Comparison of ENCODE assay signal across 27 cellular contexts in genomic region chr13:40916207-40916998, GRCh38.
DNase-seq lines count a peak whose midpoint lies in the region; ATAC-seq lines count a peak whose summit lies in the region.
"Had no signal": no experiment of that assay in that cellular context is flagged by ENCODE, and none has a peak within 500 bp of the region (broad histone marks: within the 10 kb centered on the region; RNA-seq: fewer than 3 reads in every experiment).

No MANE protein-coding gene starts in this region.

- peaks cover 6% of the 10 kb centered on the region for H3K36me3 Mint-ChIP-seq in central memory CD8-positive, alpha-beta T cell (ENCODE audit: insufficient read depth)

- DNase-seq in EL (peak; percentile 77), RPMI7951 (ENCODE audit: low read depth) (peak; percentile 57), non-pigmented ciliary epithelial cell (ENCODE audit: low read depth) (peak; percentile 13), NOMO-1 treated with DMSO at 0.1 percent for 48 hours (lab: John Stamatoyannopoulos, UW; ENCODE audit: unreplicated experiment) (no peak), T-helper 9 cell (no peak), Ammon's horn (ENCODE audit: low spot score) (no peak)
- no peak for DNase-seq in central memory CD8-positive, alpha-beta T cell (ENCODE audit: low spot score in 2 of 2)
- DNase-seq: activated CD4-positive, alpha-beta T cell treated with anti-CD3 and anti-CD28 coated beads for 48 hours; CD4-positive, alpha-beta T cell; DMS 273 treated with DMSO at 0.1 percent for 48 hours; gastrocnemius medialis; GDM1; Kasumi-1; left ventricle myocardium superior; midbrain; naive thymus-derived CD8-positive, alpha-beta T cell; NCI-H1048; NCI-H1930; NCI-H226; NCI-H748 treated with DMSO at 0.1 percent for 48 hours; right cardiac atrium; RPMI8226; stimulated activated CD4-positive, alpha-beta T cell treated with anti-CD3 and anti-CD28 coated beads, Interleukin-4, amount 100 ng/mL, for 1 hour; stimulated activated naive CD4-positive, alpha-beta T cell treated with Interleukin-2 at 50 U/mL for 16 hours; testis had no signal

- ATAC-seq in central memory CD8-positive, alpha-beta T cell (replicated peaks; ENCODE audit: extremely low read depth, poor library complexity, severe bottlenecking), result no peak
- ATAC-seq: gastrocnemius medialis; left ventricle myocardium superior; naive thymus-derived CD8-positive, alpha-beta T cell; right cardiac atrium had no signal

- no peaks in the 10 kb centered on the region for H3K9me3 Mint-ChIP-seq in central memory CD8-positive, alpha-beta T cell
- H3K9me3 Mint-ChIP-seq: activated naive CD4-positive, alpha-beta T cell treated with anti-CD3 and anti-CD28 coated beads, Interleukin-2, amount 50 U/mL, for 24 hours; activated T-helper 1 cell treated with anti-CD3 and anti-CD28 coated beads, Interleukin-12 subunit alpha, Interleukin-12 subunit beta, Interleukin-2, Interleukin-4 antibody, amounts not matched to agents 30 ng/mL and 10 ng/mL and 1 ng/mL, durations not matched to agents 14 hours and 24 hours and 36 hours; CD4-positive, alpha-beta T cell; naive thymus-derived CD8-positive, alpha-beta T cell had no signal

- H3K27ac Mint-ChIP-seq in central memory CD8-positive, alpha-beta T cell (ENCODE audit: low read depth), result peak overlapping the region; percentile 11
- H3K27ac Mint-ChIP-seq: activated T-helper 1 cell treated with anti-CD3 and anti-CD28 coated beads, Interleukin-12 subunit alpha, Interleukin-12 subunit beta, Interleukin-2, Interleukin-4 antibody, amounts not matched to agents 30 ng/mL and 10 ng/mL and 1 ng/mL, durations not matched to agents 14 hours and 24 hours and 36 hours; CD4-positive, alpha-beta T cell had no signal

- no peaks in the 10 kb centered on the region for H3K27me3 Mint-ChIP-seq in central memory CD8-positive, alpha-beta T cell
- H3K27me3 Mint-ChIP-seq: activated naive CD4-positive, alpha-beta T cell treated with anti-CD3 and anti-CD28 coated beads, Interleukin-2, amount 50 U/mL, for 24 hours; CD4-positive, alpha-beta T cell; naive thymus-derived CD8-positive, alpha-beta T cell had no signal

- peaks cover 38% of the 10 kb centered on the region for H3K4me1 Mint-ChIP-seq in central memory CD8-positive, alpha-beta T cell

- H3K4me3 Mint-ChIP-seq in central memory CD8-positive, alpha-beta T cell, result no peak overlapping the region
- H3K4me3 Mint-ChIP-seq: activated naive CD4-positive, alpha-beta T cell treated with anti-CD3 and anti-CD28 coated beads, Interleukin-2, amount 50 U/mL, for 24 hours; activated T-helper 1 cell treated with anti-CD3 and anti-CD28 coated beads, Interleukin-12 subunit alpha, Interleukin-12 subunit beta, Interleukin-2, Interleukin-4 antibody, amounts not matched to agents 30 ng/mL and 10 ng/mL and 1 ng/mL, durations not matched to agents 14 hours and 24 hours and 36 hours; CD4-positive, alpha-beta T cell; naive thymus-derived CD8-positive, alpha-beta T cell had no signal

Comparison
In these comparisons a context has a peak if more than half of its experiments do, and no peak if none do; other contexts are left out.
1. DNase-seq: peak in EL (single experiment), RPMI7951 (single experiment) and non-pigmented ciliary epithelial cell (single experiment); none in central memory CD8-positive, alpha-beta T cell (0 of 2), NOMO-1 treated with DMSO at 0.1 percent for 48 hours (single experiment), T-helper 9 cell (single experiment) and Ammon's horn (single experiment).